Comparison of ENCODE assay signal across 1 cellular context in the genomic region with DNA sequence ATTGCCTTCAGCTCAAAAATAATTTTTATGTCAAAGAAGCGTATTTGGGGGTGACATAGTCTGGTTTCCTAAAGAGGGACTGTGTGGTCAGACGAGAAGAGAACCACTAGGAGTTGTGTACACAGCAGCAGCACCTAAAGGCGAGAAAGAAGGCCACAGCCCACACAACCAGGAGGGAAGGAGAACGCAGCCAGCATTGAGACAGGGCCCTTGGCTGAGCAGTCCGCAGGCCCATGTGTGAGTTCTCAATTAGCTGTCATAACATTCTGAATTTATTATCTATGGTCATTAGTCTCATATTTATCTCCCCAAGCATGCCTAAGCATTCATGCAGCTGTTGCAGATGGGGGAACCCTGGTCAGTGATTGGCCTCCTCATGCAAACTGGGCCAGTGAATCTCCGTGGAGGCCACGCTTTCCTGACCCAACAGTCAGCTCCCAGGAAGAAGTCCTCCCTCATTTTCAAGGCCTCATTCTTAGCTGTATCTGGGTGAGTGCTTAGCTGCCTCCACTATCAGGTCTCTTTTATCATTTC.
TF ChIP-seq lines count a peak whose summit lies in the region.

No MANE protein-coding gene starts in this region.

TF ChIP-seq in H1, 55 proteins besides CTCF, POLR2A, EP300 and RAD21:
- no peak for TF ChIP-seq CHD2 (IDR thresholded peaks at IDR 0.05; ENCODE audit: low read length)
- no peak for TF ChIP-seq GTF2F1 (IDR thresholded peaks at IDR 0.05; ENCODE audit: borderline replicate concordance, low read depth, low read length)
- no peak for TF ChIP-seq TCF12 (IDR thresholded peaks at IDR 0.05; ENCODE audit: low read depth, low read length)
- no peak for TF ChIP-seq SAP30 (IDR thresholded peaks at IDR 0.05; ENCODE audit: insufficient read depth, insufficient replicate concordance, low read length)
- TF ChIP-seq RXRA (IDR thresholded peaks at IDR 0.05; ENCODE audit: insufficient read depth, low read depth, low read length): no peak
- TF ChIP-seq JUN (IDR thresholded peaks at IDR 0.05; ENCODE audit: low read depth, low read length): no peak
- TF ChIP-seq SRF (IDR thresholded peaks at IDR 0.05; ENCODE audit: low read depth, low read length): no peak
- no peak for TF ChIP-seq PHF8 (conservative IDR thresholded peaks at IDR 0.05; ENCODE audit: low read depth, low read length)
- no peak for TF ChIP-seq KDM5A (IDR thresholded peaks at IDR 0.05; ENCODE audit: low read length)
- TF ChIP-seq TAF7 (optimal IDR thresholded peaks at IDR 0.05; ENCODE audit: borderline replicate concordance, low read depth, low read length): no peak
